8 cellular contexts compared by ENCODE assay signal in the genomic region with DNA sequence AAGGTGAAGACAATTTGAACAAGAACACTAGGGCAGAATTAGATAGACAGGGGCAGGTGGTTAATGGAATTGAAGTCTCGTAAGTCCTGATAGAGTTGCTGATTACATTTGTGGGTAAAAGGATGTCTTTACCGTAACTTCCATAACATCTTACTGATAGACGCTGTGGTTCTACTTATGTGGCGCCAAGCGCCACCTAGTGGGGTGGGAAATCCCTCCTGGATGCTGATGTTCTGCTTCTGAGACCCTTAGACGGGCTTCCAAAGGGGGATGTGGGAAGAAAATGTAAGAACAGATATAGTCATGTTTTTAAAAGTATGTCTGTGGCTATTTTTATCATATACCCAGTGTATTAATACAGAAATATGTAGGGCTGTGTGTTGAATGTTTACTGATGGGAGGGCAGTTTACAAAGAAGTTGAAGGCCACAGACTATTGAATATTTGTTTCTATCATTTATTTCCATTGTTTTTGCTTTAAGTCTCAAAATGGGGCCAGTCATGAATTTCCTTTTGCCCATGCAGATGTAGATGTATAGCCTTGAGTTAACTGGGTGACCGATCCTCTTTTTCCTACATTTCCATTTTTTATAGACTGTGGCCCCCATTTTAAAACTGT. TPM values are rescaled to one million over a fixed set of nuclear protein-coding genes. Genes with fewer than 3 reads are reported as not detected.
A peak's percentile ranks its signal among the peaks of the same experiment; 100 is the strongest.
DNase-seq lines count a peak whose midpoint lies in the region; ATAC-seq and TF ChIP-seq lines count a peak whose summit lies in the region.

No MANE protein-coding gene starts in this region.

- H3K79me1 ChIP-seq in IMR-90 (ENCODE audit: low read depth in 1 of 2, low read length in 2 of 2): no peaks in the 10 kb centered on the region

- H3K4ac ChIP-seq in IMR-90 (ENCODE audit: low read depth, low read length): no peak overlapping the region

- H3K4me3 Mint-ChIP-seq in activated B cell treated with CpG ODN at 0.5 μM for 24 hours: peak overlapping the region; percentile 41
- H3K4me3 Mint-ChIP-seq in naive thymus-derived CD4-positive, alpha-beta T cell: peak overlapping the region in 2 of 10 donors; percentile 44 to 51

- peak; percentile 48; the same call in 1 of the 2 replicates for ATAC-seq in IMR-90 (ENCODE audit: low read depth)
- ATAC-seq in activated B cell treated with CpG ODN at 0.5 μM for 24 hours (ENCODE audit: low read depth): peak; percentile 58
- peak; percentile 67 for ATAC-seq in naive thymus-derived CD4-positive, alpha-beta T cell
- ATAC-seq in HG03378 (IDR thresholded peaks at IDR 0.05; ENCODE audit: unreplicated experiment): no peak
- ATAC-seq in HG02938 (IDR thresholded peaks at IDR 0.05; ENCODE audit: unreplicated experiment): no peak
- no peak for ATAC-seq in GM19395 (IDR thresholded peaks at IDR 0.05; ENCODE audit: unreplicated experiment)

- peaks cover 6% of the 10 kb centered on the region for H3K36me3 Mint-ChIP-seq in activated B cell treated with CpG ODN at 0.5 μM for 24 hours (ENCODE audit: low read depth)
- H3K36me3 Mint-ChIP-seq in naive thymus-derived CD4-positive, alpha-beta T cell: peaks cover 0 to 4% (median 0%) of the 10 kb centered on the region in 5 donors

- H2AFZ ChIP-seq in IMR-90 (replicated peaks; ENCODE audit: low read length, poor library complexity): no peak overlapping the region

- peak; percentile 9 for DNase-seq in COR-L47 (lab: John Stamatoyannopoulos, UW)
- DNase-seq in IMR-90: peak; percentile 18
- DNase-seq in activated B cell treated with CpG ODN at 0.5 μM for 24 hours: peak; percentile 21
- DNase-seq in dermis blood vessel endothelial cell: peak; percentile 56
- DNase-seq in naive thymus-derived CD4-positive, alpha-beta T cell: peak; percentile 10 to 56 (median 35)

- WGBS in IMR-90 (ENCODE audit: extremely low coverage in 2 of 2, insufficient read length in 1 of 2), 2 experiments: no CpG with 5 or more reads among the region's 7 CpGs

- intact Hi-C loops in IMR-90 (cut with micrococcal nuclease) (loop anchor here (1.0 kb wide), 1 partner anchor 80 kb away; no protein-coding TSS in a partner anchor), activated B cell treated with CpG ODN at 0.5 μM for 24 hours (cut with micrococcal nuclease) (loop anchor here (1.0 to 10.0 kb wide), 5 partner anchors 28 to 809 kb away; no protein-coding TSS in a partner anchor)
- intact Hi-C loops in naive thymus-derived CD4-positive, alpha-beta T cell (cut with micrococcal nuclease): loop anchor here (1.0 to 10.0 kb wide), 5 partner anchors 58 to 1749 kb away; no protein-coding TSS in a partner anchor

- TF ChIP-seq CTCF in IMR-90 (conservative IDR thresholded peaks at IDR 0.05; ENCODE audit: low read depth, low read length): peak; percentile 50
- no peak for TF ChIP-seq CTCF in activated B cell treated with CpG ODN at 0.5 μM for 24 hours (IDR thresholded peaks at IDR 0.05)

- no peak overlapping the region for H2BK15ac ChIP-seq in IMR-90 (ENCODE audit: low read depth, low read length)

- TF ChIP-seq POLR2A in IMR-90 (IDR thresholded peaks at IDR 0.05; ENCODE audit: low read depth, low read length): no peak

- H3K27ac ChIP-seq in IMR-90 (ENCODE audit: insufficient read depth, low read length): no peak overlapping the region
- no peak overlapping the region for H3K27ac ChIP-seq in naive thymus-derived CD4-positive, alpha-beta T cell (ENCODE audit: low read depth, low read length)

- no peak overlapping the region for H4K5ac ChIP-seq in IMR-90 (ENCODE audit: low read depth, low read length)

- peak; percentile 31; the same call in 1 of the 2 replicates for TF ChIP-seq RAD21 in IMR-90 (IDR thresholded peaks at IDR 0.05; ENCODE audit: low read length)

- no peak overlapping the region for H3K18ac ChIP-seq in IMR-90 (ENCODE audit: low read depth, low read length)

- POLR2A ChIA-PET in IMR-90 (lab: Charles Lee; ENCODE audit: unreplicated experiment): no interaction called here
- POLR2A ChIA-PET in activated B cell treated with CpG ODN at 0.5 μM for 24 hours (lab: Charles Lee): no interaction called here
- POLR2A ChIA-PET in naive thymus-derived CD4-positive, alpha-beta T cell (lab: Charles Lee): no interaction called here

- CTCF ChIA-PET in IMR-90 (lab: Yijun Ruan, JAX) (no interaction called here), activated B cell treated with CpG ODN at 0.5 μM for 24 hours (lab: Charles Lee) (interaction anchor here (0.7 to 7.5 kb wide), 5 partner anchors 39 to 1048 kb away, joined by 3 to 67 read pairs (median 6); no protein-coding TSS in a partner anchor)
- CTCF ChIA-PET in naive thymus-derived CD4-positive, alpha-beta T cell (lab: Charles Lee): interaction anchor here (1.8 kb wide), 1 partner anchor 79 kb away, joined by 10 read pairs; no protein-coding TSS in a partner anchor

- H2BK20ac ChIP-seq in IMR-90 (ENCODE audit: low read depth, low read length): no peak overlapping the region

- H3K4me3 ChIP-seq in IMR-90 (ENCODE audit: insufficient read depth, low read depth, low read length): no peak overlapping the region
- H3K4me3 ChIP-seq in naive thymus-derived CD4-positive, alpha-beta T cell (ENCODE audit: low read length): no peak overlapping the region

- no peak overlapping the region for H3K14ac ChIP-seq in IMR-90 (replicated peaks; ENCODE audit: low read depth, low read length)

- dilution Hi-C loops in IMR-90 (cut with HindIII; ENCODE audit: low sequenced_read_pairs, unreplicated experiment): no loop called here

- H3K36me3 ChIP-seq in IMR-90 (ENCODE audit: control insufficient read depth, insufficient read depth, low read length): no peaks in the 10 kb centered on the region
- H3K36me3 ChIP-seq in naive thymus-derived CD4-positive, alpha-beta T cell (ENCODE audit: control insufficient read depth in 2 of 3, insufficient read depth in 3 of 3, low read length in 3 of 3): no peaks in the 10 kb centered on the region

- no peak overlapping the region for H3K23ac ChIP-seq in IMR-90 (ENCODE audit: low read depth, low read length)

- BruUV-seq in IMR-90 (replicated peaks; lab: Mats Ljungman, UMichigan): no TSS peak

- no peak overlapping the region for H2AK5ac ChIP-seq in IMR-90 (ENCODE audit: low read depth, low read length)

- no peaks in the 10 kb centered on the region for H3K9me3 Mint-ChIP-seq in activated B cell treated with CpG ODN at 0.5 μM for 24 hours
- H3K9me3 Mint-ChIP-seq in naive thymus-derived CD4-positive, alpha-beta T cell: peaks cover 0 to 2% (median 0%) of the 10 kb centered on the region in 11 donors

- no peak overlapping the region for H3K9ac ChIP-seq in IMR-90 (ENCODE audit: low read depth, low read length)

- no peak overlapping the region for H4K8ac ChIP-seq in IMR-90 (ENCODE audit: low read depth in 2 of 2, low read length in 2 of 2)

- no peaks in the 10 kb centered on the region for H3K27me3 Mint-ChIP-seq in activated B cell treated with CpG ODN at 0.5 μM for 24 hours
- no peaks in the 10 kb centered on the region for H3K27me3 Mint-ChIP-seq in naive thymus-derived CD4-positive, alpha-beta T cell

- no peak overlapping the region for H2BK5ac ChIP-seq in IMR-90 (ENCODE audit: low read depth, low read length, poor library complexity, severe bottlenecking)

- H4K91ac ChIP-seq in IMR-90 (ENCODE audit: insufficient read depth, low read depth, low read length): no peak overlapping the region

- peaks cover 54% of the 10 kb centered on the region for H3K4me1 Mint-ChIP-seq in activated B cell treated with CpG ODN at 0.5 μM for 24 hours
- H3K4me1 Mint-ChIP-seq in naive thymus-derived CD4-positive, alpha-beta T cell: peaks cover 4 to 56% (median 20%) of the 10 kb centered on the region in 7 donors

- no peaks in the 10 kb centered on the region for H3K4me1 ChIP-seq in IMR-90 (ENCODE audit: control insufficient read depth, insufficient read depth, low read length)
- peaks cover 0 to 13% of the 10 kb centered on the region in 2 donors for H3K4me1 ChIP-seq in naive thymus-derived CD4-positive, alpha-beta T cell (ENCODE audit: control insufficient read depth in 2 of 2, insufficient read depth in 2 of 2, low read length in 2 of 2)

- no peaks in the 10 kb centered on the region for H4K20me1 ChIP-seq in IMR-90 (ENCODE audit: insufficient read depth, low read length)

- no peak overlapping the region for H2BK120ac ChIP-seq in IMR-90 (ENCODE audit: low read depth, low read length)

- no peak overlapping the region for H3K56ac ChIP-seq in IMR-90 (ENCODE audit: extremely low read depth, insufficient read depth, low read length)

- H3K4me2 ChIP-seq in IMR-90 (ENCODE audit: low read depth, low read length): no peak overlapping the region

- H3K9me3 ChIP-seq in IMR-90 (ENCODE audit: control insufficient read depth, insufficient read depth, low read length): no peaks in the 10 kb centered on the region
- no peaks in the 10 kb centered on the region for H3K9me3 ChIP-seq in naive thymus-derived CD4-positive, alpha-beta T cell (ENCODE audit: control insufficient read depth in 2 of 3, low read length in 3 of 3)

- no peak overlapping the region for H2AK9ac ChIP-seq in IMR-90 (replicated peaks; ENCODE audit: low read depth, low read length, poor library complexity)

- in situ Hi-C loops in IMR-90 (cut with MboI; ENCODE audit: low sequenced_read_pairs): no loop called here

- no peaks in the 10 kb centered on the region for H3K27me3 ChIP-seq in IMR-90 (ENCODE audit: control insufficient read depth, insufficient read depth, low read length)
- H3K27me3 ChIP-seq in naive thymus-derived CD4-positive, alpha-beta T cell (ENCODE audit: control insufficient read depth in 2 of 2, insufficient read depth in 2 of 2, low read length in 2 of 2): no peaks in the 10 kb centered on the region

- H3K27ac Mint-ChIP-seq in activated B cell treated with CpG ODN at 0.5 μM for 24 hours: peak overlapping the region; percentile 41
- H3K27ac Mint-ChIP-seq in naive thymus-derived CD4-positive, alpha-beta T cell: peak overlapping the region in 5 of 9 donors; percentile 5 to 82 (median 77)

- H3K9me1 ChIP-seq in IMR-90 (ENCODE audit: insufficient read depth, low read length): no peaks in the 10 kb centered on the region

RNA-seq across cellular contexts. Expression of a gene that starts 12.2 kb away (rescaled TPM):
- total RNA-seq in IMR-90 (2012; rRNA removed) (not detected in 2 replicates), activated B cell treated with CpG ODN at 0.5 μM for 24 hours (0.20 and 0.22 TPM in 2 replicates), dermis blood vessel endothelial cell (not detected in 2 replicates)
- not detected in 2 replicates for polyA plus RNA-seq in IMR-90 (2012; rRNA removed)
- polyA plus RNA-seq in IMR-90 (2012; cell fraction: cytosol; rRNA removed): not detected in 2 replicates
- not detected in 2 replicates for polyA plus RNA-seq in IMR-90 (2012; cell fraction: nucleus; rRNA removed; ENCODE audit: low replicate concordance)
- 10 to 100 TPM in 1 of 5 experiments, under 1 TPM in 3, not detected in 1; 0.35 to 15.2 (median 0.51) TPM for total RNA-seq in naive thymus-derived CD4-positive, alpha-beta T cell
- polyA plus RNA-seq in naive thymus-derived CD4-positive, alpha-beta T cell: not detected

RNA-seq across cellular contexts. Expression of a gene that starts 27.3 kb away (rescaled TPM):
- not detected in 2 replicates for total RNA-seq in IMR-90 (2012; rRNA removed)
- not detected in 2 replicates for polyA plus RNA-seq in IMR-90 (2012; rRNA removed)
- not detected in 2 replicates for polyA plus RNA-seq in IMR-90 (2012; cell fraction: cytosol; rRNA removed)
- polyA plus RNA-seq in IMR-90 (2012; cell fraction: nucleus; rRNA removed; ENCODE audit: low replicate concordance): not detected in 2 replicates
- 4.6 and 5.4 TPM in 2 replicates for total RNA-seq in activated B cell treated with CpG ODN at 0.5 μM for 24 hours
- total RNA-seq in dermis blood vessel endothelial cell: not detected in 2 replicates
- total RNA-seq in naive thymus-derived CD4-positive, alpha-beta T cell: 1 to 10 TPM in 3 of 5 experiments, under 1 TPM in 2; 0.13 to 4.4 (median 1.0) TPM
- under 1 TPM in 1 of 2 donors, not detected in 1; 0.05 TPM for polyA plus RNA-seq in naive thymus-derived CD4-positive, alpha-beta T cell

Comparison
In these comparisons a context has a peak if more than half of its experiments do, and no peak if none do; other contexts are left out.
1. ATAC-seq: peak in IMR-90 (single experiment), activated B cell treated with CpG ODN at 0.5 μM for 24 hours (single experiment) and naive thymus-derived CD4-positive, alpha-beta T cell (single experiment); none in HG03378 (single experiment), HG02938 (single experiment) and GM19395 (single experiment).
2. Peak in every context shown above with its lines, with median percentiles within 50 percentile points of each other: DNase-seq.